In the genomic region with DNA sequence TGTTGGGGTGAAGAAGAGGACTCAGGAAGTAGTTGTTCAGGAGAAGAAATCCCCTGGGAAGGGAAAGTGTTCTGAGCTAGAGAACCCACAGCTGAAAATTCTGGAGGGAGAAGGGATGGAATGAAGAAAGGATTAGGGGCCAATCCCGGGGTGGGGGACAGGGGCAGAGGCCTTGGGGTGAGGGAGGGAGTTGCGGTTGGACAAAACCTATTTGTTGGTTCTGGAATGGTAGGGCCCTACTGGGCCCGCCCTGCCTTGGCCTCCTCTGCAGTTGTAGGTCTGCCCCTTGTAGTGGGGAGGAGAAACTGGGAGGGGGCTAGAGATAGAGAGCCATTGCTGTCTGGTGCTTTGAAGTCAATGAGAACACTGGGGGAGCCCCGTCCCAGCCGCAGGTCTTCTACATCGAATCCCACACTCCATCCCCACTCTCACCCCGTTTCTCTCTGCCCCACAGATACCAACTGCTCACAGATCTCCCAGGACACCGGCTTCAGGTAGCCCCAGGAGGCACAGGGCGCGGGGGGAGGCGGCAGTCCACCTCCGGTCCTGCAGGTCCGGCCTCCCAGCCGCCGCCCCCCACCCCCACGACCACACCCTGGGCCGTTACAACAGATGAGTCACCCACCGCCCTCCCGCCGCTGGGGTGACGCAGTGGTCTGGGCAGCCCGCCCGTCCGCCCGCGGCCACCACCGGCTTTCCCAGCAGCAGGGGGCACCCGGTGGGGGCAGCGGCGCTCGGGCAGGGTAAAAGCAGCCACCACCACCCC, we compare ENCODE assay signal across 8 cellular contexts. TPM values are rescaled to one million over a fixed set of nuclear protein-coding genes. Genes with fewer than 3 reads are reported as not detected.
DNase-seq lines count a peak whose midpoint lies in the region; ATAC-seq and TF ChIP-seq lines count a peak whose summit lies in the region.

No MANE protein-coding gene starts in this region.

- TF ChIP-seq RAD21 in liver (IDR thresholded peaks at IDR 0.05) = no peak

- H3K4me1 Mint-ChIP-seq in activated CD4-positive, alpha-beta T cell treated with anti-CD3 and anti-CD28 coated beads, Interleukin-2, amount 10 ng/mL, durations not matched to agents 24 days and 14 days = peaks cover 49% of the 10 kb centered on the region

- H3K36me3 Mint-ChIP-seq in activated CD4-positive, alpha-beta T cell treated with anti-CD3 and anti-CD28 coated beads, Interleukin-2, amount 10 ng/mL, durations not matched to agents 24 days and 14 days (ENCODE audit: low read depth) = peaks cover 38% of the 10 kb centered on the region

- DNase-seq in GM13977 (ENCODE audit: low spot score) (peak; percentile 87), LoVo (ENCODE audit: low spot score) (peak; percentile 85), dedifferentiated amniotic fluid mesenchymal stem cell (ENCODE audit: extremely low spot score) (peak; percentile 80)
- peak; percentile 90 for DNase-seq in activated CD4-positive, alpha-beta T cell treated with anti-CD3 and anti-CD28 coated beads, Interleukin-2, amount 10 ng/mL, durations not matched to agents 24 days and 14 days
- DNase-seq in stimulated activated CD4-positive, alpha-beta T cell treated with anti-CD3 and anti-CD28 coated beads, TNF-alpha, amount 100 ng/mL, for 1 hour (ENCODE audit: low read depth in 3 of 3, low spot score in 1 of 3) = peak; percentile 17 to 35 (median 26)

- H3K36me3 ChIP-seq in liver (ENCODE audit: control insufficient read depth in 4 of 4, insufficient read depth in 3 of 4, low read depth in 1 of 4, low read length in 3 of 4) = peaks cover 13 to 17% (median 15%) of the 10 kb centered on the region in 4 donors

- peak overlapping the region; percentile 72 to 81 for H3K9ac ChIP-seq in liver (ENCODE audit: low read depth in 1 of 2, low read length in 2 of 2)

- in situ Hi-C loops in GM13977 (cut with MboI; ENCODE audit: low pct_unique_long_range_greater_than_20kb, low sequenced_read_pairs, unreplicated experiment) = no loop called here

- peak overlapping the region; percentile 95 to 97 for H3K27ac ChIP-seq in liver (ENCODE audit: low read depth in 1 of 2, low read length in 2 of 2)

- no peak for ATAC-seq in GM21717 (IDR thresholded peaks at IDR 0.05; ENCODE audit: unreplicated experiment)
- no peak for ATAC-seq in HG02870 (IDR thresholded peaks at IDR 0.05; ENCODE audit: unreplicated experiment)

- H3K4me3 Mint-ChIP-seq in activated CD4-positive, alpha-beta T cell treated with anti-CD3 and anti-CD28 coated beads, Interleukin-2, amount 10 ng/mL, durations not matched to agents 24 days and 14 days = peak overlapping the region; percentile 92

- H3K9me3 ChIP-seq in liver (ENCODE audit: control insufficient read depth in 4 of 4, low read length in 3 of 4) = no peaks in the 10 kb centered on the region

- intact Hi-C loops in activated CD4-positive, alpha-beta T cell treated with anti-CD3 and anti-CD28 coated beads, Interleukin-2, amount 10 ng/mL, durations not matched to agents 24 days and 14 days (cut with micrococcal nuclease) = loop anchor here (5.0 to 10.0 kb wide), 3 partner anchors 338 to 847 kb away; a partner anchor contains a TSS

- H3K27me3 ChIP-seq in liver (ENCODE audit: control insufficient read depth in 4 of 4, insufficient read depth in 4 of 4, low read length in 3 of 4) = no peaks in the 10 kb centered on the region

- H3K27ac Mint-ChIP-seq in activated CD4-positive, alpha-beta T cell treated with anti-CD3 and anti-CD28 coated beads, Interleukin-2, amount 10 ng/mL, durations not matched to agents 24 days and 14 days = peak overlapping the region; percentile 98

- 15% methylated on average over 31 of the region's 31 CpGs for WGBS in liver

- H3K27me3 Mint-ChIP-seq in activated CD4-positive, alpha-beta T cell treated with anti-CD3 and anti-CD28 coated beads, Interleukin-2, amount 10 ng/mL, durations not matched to agents 24 days and 14 days = no peaks in the 10 kb centered on the region

- TF ChIP-seq CTCF in GM13977 (IDR thresholded peaks at IDR 0.05; ENCODE audit: extremely low read depth, insufficient read depth, missing control alignments) (no peak), liver (IDR thresholded peaks at IDR 0.05; ENCODE audit: low read depth, low read length, missing input control) (no peak)

- H3K4me1 ChIP-seq in liver (ENCODE audit: control insufficient read depth in 4 of 4, insufficient read depth in 4 of 4, low read length in 3 of 4) = peaks cover 12 to 37% (median 23%) of the 10 kb centered on the region in 4 donors

- no peaks in the 10 kb centered on the region for H3K9me3 Mint-ChIP-seq in activated CD4-positive, alpha-beta T cell treated with anti-CD3 and anti-CD28 coated beads, Interleukin-2, amount 10 ng/mL, durations not matched to agents 24 days and 14 days

- peak overlapping the region; percentile 62 to 92 (median 86) for H3K4me3 ChIP-seq in liver (ENCODE audit: low read depth in 1 of 3, low read length in 3 of 3)

TF ChIP-seq in liver, 16 proteins besides CTCF, POLR2A, EP300 and RAD21:
- TF ChIP-seq JUND (IDR thresholded peaks at IDR 0.05) (peak in 1 of 2 donors; percentile 72), NR2F2 (IDR thresholded peaks at IDR 0.05) (peak; percentile 15)
- TF ChIP-seq, protein P1, sequence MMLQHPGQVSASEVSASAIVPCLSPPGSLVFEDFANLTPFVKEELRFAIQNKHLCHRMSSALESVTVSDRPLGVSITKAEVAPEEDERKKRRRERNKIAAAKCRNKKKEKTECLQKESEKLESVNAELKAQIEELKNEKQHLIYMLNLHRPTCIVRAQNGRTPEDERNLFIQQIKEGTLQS (IDR thresholded peaks at IDR 0.05) = no peak

RNA-seq across cellular contexts. Expression of a gene that starts 1.1 kb away (rescaled TPM):
- total RNA-seq in activated CD4-positive, alpha-beta T cell treated with anti-CD3 and anti-CD28 coated beads, Interleukin-2, amount 10 ng/mL, durations not matched to agents 24 days and 14 days = 488 and 517 TPM in 2 replicates
- 10 to 100 TPM; 46.4 to 81.8 TPM for total RNA-seq in liver
- polyA plus RNA-seq in liver = 100 to 1,000 TPM in 1 of 2 donors, 10 to 100 TPM in 1; 77.8 to 113 TPM

RNA-seq across cellular contexts. Expression of a gene that starts 21.2 kb away (rescaled TPM):
- not detected in 2 replicates for total RNA-seq in activated CD4-positive, alpha-beta T cell treated with anti-CD3 and anti-CD28 coated beads, Interleukin-2, amount 10 ng/mL, durations not matched to agents 24 days and 14 days
- 10 to 100 TPM in 1 of 2 donors, under 1 TPM in 1; 0.14 to 18.2 TPM for total RNA-seq in liver
- polyA plus RNA-seq in liver = 10 to 100 TPM; 14.0 to 21.3 TPM

RNA-seq across cellular contexts. Expression of a gene that starts 24.2 kb away (rescaled TPM):
- total RNA-seq in activated CD4-positive, alpha-beta T cell treated with anti-CD3 and anti-CD28 coated beads, Interleukin-2, amount 10 ng/mL, durations not matched to agents 24 days and 14 days = 1.5 TPM in 2 replicates
- not detected for total RNA-seq in liver
- polyA plus RNA-seq in liver = under 1 TPM; 0.03 to 0.24 TPM

RNA-seq across cellular contexts. Expression of a gene that starts 29.8 kb away (rescaled TPM):
- not detected in 2 replicates for total RNA-seq in activated CD4-positive, alpha-beta T cell treated with anti-CD3 and anti-CD28 coated beads, Interleukin-2, amount 10 ng/mL, durations not matched to agents 24 days and 14 days
- under 1 TPM in 1 of 2 donors, not detected in 1; 0.25 TPM for total RNA-seq in liver
- polyA plus RNA-seq in liver = under 1 TPM; 0.64 to 0.68 TPM

Comparison
In these comparisons a context has a peak if more than half of its experiments do, and no peak if none do; other contexts are left out.
1. DNase-seq: peak in every context shown above with its lines; median percentile 90 in activated CD4-positive, alpha-beta T cell treated with anti-CD3 and anti-CD28 coated beads, Interleukin-2, amount 10 ng/mL, durations not matched to agents 24 days and 14 days; 87 in GM13977; 85 in LoVo; 80 in dedifferentiated amniotic fluid mesenchymal stem cell; 26 in stimulated activated CD4-positive, alpha-beta T cell treated with anti-CD3 and anti-CD28 coated beads, TNF-alpha, amount 100 ng/mL, for 1 hour.